In genomic region chr6:33696538-33697518, GRCh38 we compare ENCODE assay signal across 8 cellular contexts. TPM values are rescaled to one million over a fixed set of nuclear protein-coding genes. Genes with fewer than 3 reads are reported as not detected.
DNase-seq lines count a peak whose midpoint lies in the region; ATAC-seq and TF ChIP-seq lines count a peak whose summit lies in the region.

No MANE protein-coding gene starts in this region.

- peak overlapping the region; percentile 76 for H3K27ac ChIP-seq in CD4-positive, alpha-beta memory T cell (ENCODE audit: low read depth, low read length)
- peak overlapping the region; percentile 25 to 82 (median 46) for H3K27ac ChIP-seq in gastrocnemius medialis

- in situ Hi-C loops in gastrocnemius medialis (cut with MboI; ENCODE audit: low sequenced_read_pairs in 4 of 4), result no loop called here

- no peaks in the 10 kb centered on the region for H3K9me3 ChIP-seq in CD4-positive, alpha-beta memory T cell (ENCODE audit: control insufficient read depth in 1 of 2, low read length in 2 of 2)
- no peaks in the 10 kb centered on the region for H3K9me3 ChIP-seq in gastrocnemius medialis

- peaks cover 42 to 82% (median 57%) of the 10 kb centered on the region in 4 donors for H3K4me1 Mint-ChIP-seq in CD4-positive, alpha-beta memory T cell

- H3K36me3 Mint-ChIP-seq in CD4-positive, alpha-beta memory T cell, result peaks cover 25 to 36% of the 10 kb centered on the region in 2 donors

- no peak for TF ChIP-seq CTCF in fibroblast of mammary gland (conservative IDR thresholded peaks at IDR 0.05; ENCODE audit: control insufficient read depth, insufficient read depth, low read depth, low read length)
- no peak for TF ChIP-seq CTCF in gastrocnemius medialis (IDR thresholded peaks at IDR 0.05 in 4 of 5, conservative IDR thresholded peaks at IDR 0.05 in 1 of 5)

- H3K27ac Mint-ChIP-seq in CD4-positive, alpha-beta memory T cell, result peak overlapping the region; percentile 97 to 99 (median 98)

- ATAC-seq in gastrocnemius medialis, result no peak
- ATAC-seq in GM19467 (IDR thresholded peaks at IDR 0.05; ENCODE audit: unreplicated experiment), result no peak
- no peak for ATAC-seq in HG03159 (IDR thresholded peaks at IDR 0.05; ENCODE audit: unreplicated experiment)

- DNase-seq in CD4-positive, alpha-beta memory T cell, result peak; percentile 43 to 65 (median 47)
- peak; percentile 13 to 37 for DNase-seq in Kasumi-1 (lab: John Stamatoyannopoulos, UW)
- peak; percentile 66 for DNase-seq in UCSD-AML1 (lab: John Stamatoyannopoulos, UW; ENCODE audit: unreplicated experiment)
- peak; percentile 85 for DNase-seq in fibroblast of mammary gland (ENCODE audit: low read depth)
- no peak for DNase-seq in gastrocnemius medialis
- no peak for DNase-seq in NCI-H2227 treated with DMSO at 0.1 percent for 48 hours (lab: John Stamatoyannopoulos, UW)

- no peaks in the 10 kb centered on the region for H3K27me3 ChIP-seq in CD4-positive, alpha-beta memory T cell (ENCODE audit: insufficient read depth, low read length)
- no peaks in the 10 kb centered on the region for H3K27me3 ChIP-seq in gastrocnemius medialis

- H3K9me3 Mint-ChIP-seq in CD4-positive, alpha-beta memory T cell, result no peaks in the 10 kb centered on the region

- peaks cover 69% of the 10 kb centered on the region for H3K4me1 ChIP-seq in CD4-positive, alpha-beta memory T cell (ENCODE audit: insufficient read depth, low read length)
- H3K4me1 ChIP-seq in gastrocnemius medialis, result peaks cover 58 to 76% of the 10 kb centered on the region in 2 donors

- H3K27me3 Mint-ChIP-seq in CD4-positive, alpha-beta memory T cell, result no peaks in the 10 kb centered on the region

- CTCF ChIA-PET in CD4-positive, alpha-beta memory T cell (lab: Charles Lee; ENCODE audit: partially characterized antibody), result interaction anchor here (0.6 to 2.1 kb wide), 10 partner anchors 15 to 141 kb away, joined by 3 to 8 read pairs (median 4); partner anchors contain the start of genes BAK1 and UQCC2

- H3K4me3 ChIP-seq in CD4-positive, alpha-beta memory T cell (ENCODE audit: low read length in 2 of 2), result no peak overlapping the region
- H3K4me3 ChIP-seq in fibroblast of mammary gland (ENCODE audit: control insufficient read depth, low read depth, low read length) (no peak overlapping the region), gastrocnemius medialis (no peak overlapping the region)

- H3K36me3 ChIP-seq in CD4-positive, alpha-beta memory T cell (ENCODE audit: insufficient read depth, low read length), result peaks cover 9% of the 10 kb centered on the region
- H3K36me3 ChIP-seq in gastrocnemius medialis, result peaks cover 0 to 17% of the 10 kb centered on the region in 2 donors

- POLR2A ChIA-PET in CD4-positive, alpha-beta memory T cell (lab: Charles Lee; ENCODE audit: partially characterized antibody), result interaction anchor here (0.8 to 6.1 kb wide), 13 partner anchors 9 to 126 kb away, joined by 3 to 44 read pairs (median 5); partner anchors contain the start of genes BAK1, ITPR3 and UQCC2

- intact Hi-C loops in CD4-positive, alpha-beta memory T cell (cut with micrococcal nuclease), result loop anchor here (1.0 kb wide), 1 partner anchor 14 kb away; the partner anchor contains the start of gene UQCC2
- intact Hi-C loops in gastrocnemius medialis (cut with DNase I; ENCODE audit: low total_unique reads), result no loop called here

- peak overlapping the region; percentile 49 to 89 (median 77) for H3K4me3 Mint-ChIP-seq in CD4-positive, alpha-beta memory T cell

- TF ChIP-seq POLR2A in gastrocnemius medialis (IDR thresholded peaks at IDR 0.05), result no peak

RNA-seq across cellular contexts. Expression of gene UQCC2, which starts 14.7 kb away (rescaled TPM):
- 10 to 100 TPM; 22.8 to 24.8 TPM for total RNA-seq in CD4-positive, alpha-beta memory T cell
- 10 to 100 TPM; 44.4 to 57.9 TPM for polyA plus RNA-seq in CD4-positive, alpha-beta memory T cell
- 100 to 1,000 TPM in 1 of 4 donors, 10 to 100 TPM in 3; 50.7 to 101 (median 63.5) TPM for total RNA-seq in gastrocnemius medialis

RNA-seq across cellular contexts. Expression of gene IP6K3, which starts 49.9 kb away (rescaled TPM):
- total RNA-seq in CD4-positive, alpha-beta memory T cell, result not detected
- polyA plus RNA-seq in CD4-positive, alpha-beta memory T cell, result not detected
- total RNA-seq in gastrocnemius medialis, result 100 to 1,000 TPM; 287 to 570 (median 348) TPM

Comparison
In these comparisons a context has a peak if more than half of its experiments do, and no peak if none do; other contexts are left out.
1. DNase-seq: peak in CD4-positive, alpha-beta memory T cell (5 of 5), Kasumi-1 (2 of 2), UCSD-AML1 (single experiment) and fibroblast of mammary gland (single experiment); none in gastrocnemius medialis (0 of 2) and NCI-H2227 treated with DMSO at 0.1 percent for 48 hours (single experiment).
2. RNA of gene IP6K3, which starts 49.9 kb away (total RNA-seq): 287 to 570 TPM in gastrocnemius medialis; not detected in CD4-positive, alpha-beta memory T cell; every median in the first group is over 100 times any median in the second.